1 cellular context compared by ENCODE assay signal in the genomic region with DNA sequence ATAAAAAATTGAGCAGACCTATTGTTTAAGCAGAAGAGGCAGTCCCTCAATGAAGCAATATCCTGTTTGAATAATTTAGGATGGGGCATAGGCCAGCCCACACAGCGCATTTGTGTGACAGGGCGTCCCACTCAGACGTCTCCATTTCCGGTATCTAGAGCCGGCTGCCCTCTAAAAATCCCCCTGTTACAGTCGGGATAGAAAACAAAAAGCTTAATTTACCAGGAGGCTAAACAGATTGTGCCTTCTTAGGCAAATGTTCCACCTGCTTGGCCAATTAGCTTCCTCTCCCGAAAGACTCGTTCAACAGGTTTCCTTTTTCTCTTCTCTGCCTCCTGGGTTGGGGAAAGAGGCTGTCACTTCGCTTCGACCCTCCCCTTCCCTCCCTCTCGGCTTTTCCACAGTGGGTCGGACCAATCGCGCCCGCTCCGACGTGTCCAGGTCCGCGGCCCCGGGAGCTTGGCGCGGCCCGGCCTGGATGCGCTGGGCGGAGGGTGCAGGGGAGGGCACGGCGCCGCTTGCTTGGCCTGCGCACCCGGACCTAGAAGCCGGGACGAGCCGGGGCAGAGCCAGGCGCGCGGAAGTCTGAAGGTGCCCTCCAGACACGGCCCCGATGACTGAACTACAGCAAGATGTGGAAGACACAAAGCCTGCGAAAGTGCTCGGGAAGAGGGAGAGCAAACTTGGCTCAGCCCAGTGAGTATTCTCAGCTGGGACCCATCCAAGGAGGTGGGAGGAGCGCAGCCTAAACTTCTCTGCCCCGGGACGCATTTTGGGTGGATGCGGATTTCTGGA.
TF ChIP-seq lines count a peak whose summit lies in the region.

A gene with protein sequence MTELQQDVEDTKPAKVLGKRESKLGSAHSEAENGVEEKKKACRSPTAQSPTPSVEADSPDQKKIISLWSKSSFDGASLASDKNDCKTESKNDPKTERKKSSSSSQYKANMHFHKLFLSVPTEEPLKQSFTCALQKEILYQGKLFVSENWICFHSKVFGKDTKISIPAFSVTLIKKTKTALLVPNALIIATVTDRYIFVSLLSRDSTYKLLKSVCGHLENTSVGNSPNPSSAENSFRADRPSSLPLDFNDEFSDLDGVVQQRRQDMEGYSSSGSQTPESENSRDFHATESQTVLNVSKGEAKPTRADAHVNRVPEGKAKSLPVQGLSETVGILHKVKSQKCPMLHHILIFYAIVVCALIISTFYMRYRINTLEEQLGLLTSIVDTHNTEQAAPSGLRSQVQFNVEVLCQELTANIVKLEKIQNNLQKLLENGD (plus strand): TSS at position 416 of the 795 bp plus-strand sequence. CDS start 198 bp downstream, at position 614.

TF ChIP-seq in K562, 482 proteins besides CTCF, POLR2A, EP300 and RAD21 (continued from another document):
- TF ChIP-seq, protein P1, sequence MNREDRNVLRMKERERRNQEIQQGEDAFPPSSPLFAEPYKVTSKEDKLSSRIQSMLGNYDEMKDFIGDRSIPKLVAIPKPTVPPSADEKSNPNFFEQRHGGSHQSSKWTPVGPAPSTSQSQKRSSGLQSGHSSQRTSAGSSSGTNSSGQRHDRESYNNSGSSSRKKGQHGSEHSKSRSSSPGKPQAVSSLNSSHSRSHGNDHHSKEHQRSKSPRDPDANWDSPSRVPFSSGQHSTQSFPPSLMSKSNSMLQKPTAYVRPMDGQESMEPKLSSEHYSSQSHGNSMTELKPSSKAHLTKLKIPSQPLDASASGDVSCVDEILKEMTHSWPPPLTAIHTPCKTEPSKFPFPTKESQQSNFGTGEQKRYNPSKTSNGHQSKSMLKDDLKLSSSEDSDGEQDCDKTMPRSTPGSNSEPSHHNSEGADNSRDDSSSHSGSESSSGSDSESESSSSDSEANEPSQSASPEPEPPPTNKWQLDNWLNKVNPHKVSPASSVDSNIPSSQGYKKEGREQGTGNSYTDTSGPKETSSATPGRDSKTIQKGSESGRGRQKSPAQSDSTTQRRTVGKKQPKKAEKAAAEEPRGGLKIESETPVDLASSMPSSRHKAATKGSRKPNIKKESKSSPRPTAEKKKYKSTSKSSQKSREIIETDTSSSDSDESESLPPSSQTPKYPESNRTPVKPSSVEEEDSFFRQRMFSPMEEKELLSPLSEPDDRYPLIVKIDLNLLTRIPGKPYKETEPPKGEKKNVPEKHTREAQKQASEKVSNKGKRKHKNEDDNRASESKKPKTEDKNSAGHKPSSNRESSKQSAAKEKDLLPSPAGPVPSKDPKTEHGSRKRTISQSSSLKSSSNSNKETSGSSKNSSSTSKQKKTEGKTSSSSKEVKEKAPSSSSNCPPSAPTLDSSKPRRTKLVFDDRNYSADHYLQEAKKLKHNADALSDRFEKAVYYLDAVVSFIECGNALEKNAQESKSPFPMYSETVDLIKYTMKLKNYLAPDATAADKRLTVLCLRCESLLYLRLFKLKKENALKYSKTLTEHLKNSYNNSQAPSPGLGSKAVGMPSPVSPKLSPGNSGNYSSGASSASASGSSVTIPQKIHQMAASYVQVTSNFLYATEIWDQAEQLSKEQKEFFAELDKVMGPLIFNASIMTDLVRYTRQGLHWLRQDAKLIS (CRISPR knock-in tag; IDR thresholded peaks at IDR 0.05) = no peak
- TF ChIP-seq SRSF3 (IDR thresholded peaks at IDR 0.05; ENCODE audit: insufficient read depth, low read length) (no peak), ZNF311 (CRISPR knock-in tag; IDR thresholded peaks at IDR 0.05) (no peak), ZC3H8 (IDR thresholded peaks at IDR 0.05) (no peak), SMAD4 (CRISPR knock-in tag; conservative IDR thresholded peaks at IDR 0.05) (no peak), PTBP1 (IDR thresholded peaks at IDR 0.05; ENCODE audit: low read depth, low read length) (no peak), MCM3 (IDR thresholded peaks at IDR 0.05) (no peak), ZNF175 (CRISPR knock-in tag; IDR thresholded peaks at IDR 0.05; ENCODE audit: low read depth) (no peak), CBFA2T2 (conservative IDR thresholded peaks at IDR 0.05) (no peak), ELF4 (CRISPR knock-in tag; IDR thresholded peaks at IDR 0.05) (no peak), ELF2 (CRISPR knock-in tag; IDR thresholded peaks at IDR 0.05) (no peak), ZNF561 (CRISPR knock-in tag; conservative IDR thresholded peaks at IDR 0.05) (no peak), CEBPB (tag; IDR thresholded peaks at IDR 0.05) (0 out of 2 replicates have a peak, but pooled peaks have one; percentile 18), PHTF2 (CRISPR knock-in tag; IDR thresholded peaks at IDR 0.05) (no peak), U2AF1 (optimal IDR thresholded peaks at IDR 0.05; ENCODE audit: low read depth, low read length) (no peak), RBFOX2 (IDR thresholded peaks at IDR 0.05; ENCODE audit: low read depth, low read length) (peak; percentile 71), SIN3A (IDR thresholded peaks at IDR 0.05; ENCODE audit: borderline replicate concordance in 2 of 2, control insufficient read depth in 1 of 2, low read depth in 2 of 2, low read length in 2 of 2) (0 out of 4 replicates have a peak, but pooled peaks of 1 of the 2 experiments have one; percentile 21), ADNP (tag; IDR thresholded peaks at IDR 0.05) (no peak), ZBTB17 (CRISPR knock-in tag; IDR thresholded peaks at IDR 0.05) (no peak)
- TF ChIP-seq, protein P2, sequence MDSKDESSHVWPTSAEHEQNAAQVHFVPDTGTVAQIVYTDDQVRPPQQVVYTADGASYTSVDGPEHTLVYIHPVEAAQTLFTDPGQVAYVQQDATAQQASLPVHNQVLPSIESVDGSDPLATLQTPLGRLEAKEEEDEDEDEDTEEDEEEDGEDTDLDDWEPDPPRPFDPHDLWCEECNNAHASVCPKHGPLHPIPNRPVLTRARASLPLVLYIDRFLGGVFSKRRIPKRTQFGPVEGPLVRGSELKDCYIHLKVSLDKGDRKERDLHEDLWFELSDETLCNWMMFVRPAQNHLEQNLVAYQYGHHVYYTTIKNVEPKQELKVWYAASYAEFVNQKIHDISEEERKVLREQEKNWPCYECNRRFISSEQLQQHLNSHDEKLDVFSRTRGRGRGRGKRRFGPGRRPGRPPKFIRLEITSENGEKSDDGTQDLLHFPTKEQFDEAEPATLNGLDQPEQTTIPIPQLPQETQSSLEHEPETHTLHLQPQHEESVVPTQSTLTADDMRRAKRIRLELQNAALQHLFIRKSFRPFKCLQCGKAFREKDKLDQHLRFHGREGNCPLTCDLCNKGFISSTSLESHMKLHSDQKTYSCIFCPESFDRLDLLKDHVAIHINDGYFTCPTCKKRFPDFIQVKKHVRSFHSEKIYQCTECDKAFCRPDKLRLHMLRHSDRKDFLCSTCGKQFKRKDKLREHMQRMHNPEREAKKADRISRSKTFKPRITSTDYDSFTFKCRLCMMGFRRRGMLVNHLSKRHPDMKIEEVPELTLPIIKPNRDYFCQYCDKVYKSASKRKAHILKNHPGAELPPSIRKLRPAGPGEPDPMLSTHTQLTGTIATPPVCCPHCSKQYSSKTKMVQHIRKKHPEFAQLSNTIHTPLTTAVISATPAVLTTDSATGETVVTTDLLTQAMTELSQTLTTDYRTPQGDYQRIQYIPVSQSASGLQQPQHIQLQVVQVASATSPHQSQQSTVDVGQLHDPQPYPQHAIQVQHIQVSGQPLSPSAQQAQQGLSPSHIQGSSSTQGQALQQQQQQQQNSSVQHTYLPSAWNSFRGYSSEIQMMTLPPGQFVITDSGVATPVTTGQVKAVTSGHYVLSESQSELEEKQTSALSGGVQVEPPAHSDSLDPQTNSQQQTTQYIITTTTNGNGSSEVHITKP (IDR thresholded peaks at IDR 0.05; ENCODE audit: partially characterized antibody) = peak; percentile 36
- TF ChIP-seq, protein P3, sequence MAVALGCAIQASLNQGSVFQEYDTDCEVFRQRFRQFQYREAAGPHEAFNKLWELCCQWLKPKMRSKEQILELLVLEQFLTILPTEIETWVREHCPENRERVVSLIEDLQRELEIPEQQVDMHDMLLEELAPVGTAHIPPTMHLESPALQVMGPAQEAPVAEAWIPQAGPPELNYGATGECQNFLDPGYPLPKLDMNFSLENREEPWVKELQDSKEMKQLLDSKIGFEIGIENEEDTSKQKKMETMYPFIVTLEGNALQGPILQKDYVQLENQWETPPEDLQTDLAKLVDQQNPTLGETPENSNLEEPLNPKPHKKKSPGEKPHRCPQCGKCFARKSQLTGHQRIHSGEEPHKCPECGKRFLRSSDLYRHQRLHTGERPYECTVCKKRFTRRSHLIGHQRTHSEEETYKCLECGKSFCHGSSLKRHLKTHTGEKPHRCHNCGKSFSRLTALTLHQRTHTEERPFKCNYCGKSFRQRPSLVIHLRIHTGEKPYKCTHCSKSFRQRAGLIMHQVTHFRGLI (CRISPR knock-in tag; IDR thresholded peaks at IDR 0.05) = no peak
- TF ChIP-seq, protein P4, sequence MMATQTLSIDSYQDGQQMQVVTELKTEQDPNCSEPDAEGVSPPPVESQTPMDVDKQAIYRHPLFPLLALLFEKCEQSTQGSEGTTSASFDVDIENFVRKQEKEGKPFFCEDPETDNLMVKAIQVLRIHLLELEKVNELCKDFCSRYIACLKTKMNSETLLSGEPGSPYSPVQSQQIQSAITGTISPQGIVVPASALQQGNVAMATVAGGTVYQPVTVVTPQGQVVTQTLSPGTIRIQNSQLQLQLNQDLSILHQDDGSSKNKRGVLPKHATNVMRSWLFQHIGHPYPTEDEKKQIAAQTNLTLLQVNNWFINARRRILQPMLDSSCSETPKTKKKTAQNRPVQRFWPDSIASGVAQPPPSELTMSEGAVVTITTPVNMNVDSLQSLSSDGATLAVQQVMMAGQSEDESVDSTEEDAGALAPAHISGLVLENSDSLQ (IDR thresholded peaks at IDR 0.05) = peak; percentile 86
- TF ChIP-seq, protein P5, sequence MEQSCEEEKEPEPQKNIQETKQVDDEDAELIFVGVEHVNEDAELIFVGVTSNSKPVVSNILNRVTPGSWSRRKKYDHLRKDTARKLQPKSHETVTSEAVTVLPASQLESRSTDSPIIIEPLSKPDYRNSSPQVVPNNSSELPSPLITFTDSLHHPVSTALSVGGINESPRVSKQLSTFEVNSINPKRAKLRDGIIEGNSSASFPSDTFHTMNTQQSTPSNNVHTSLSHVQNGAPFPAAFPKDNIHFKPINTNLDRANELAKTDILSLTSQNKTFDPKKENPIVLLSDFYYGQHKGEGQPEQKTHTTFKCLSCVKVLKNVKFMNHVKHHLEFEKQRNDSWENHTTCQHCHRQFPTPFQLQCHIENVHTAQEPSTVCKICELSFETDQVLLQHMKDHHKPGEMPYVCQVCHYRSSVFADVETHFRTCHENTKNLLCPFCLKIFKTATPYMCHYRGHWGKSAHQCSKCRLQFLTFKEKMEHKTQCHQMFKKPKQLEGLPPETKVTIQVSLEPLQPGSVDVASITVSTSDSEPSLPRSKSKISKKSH (CRISPR knock-in tag; IDR thresholded peaks at IDR 0.05) = no peak
- TF ChIP-seq, protein P6, sequence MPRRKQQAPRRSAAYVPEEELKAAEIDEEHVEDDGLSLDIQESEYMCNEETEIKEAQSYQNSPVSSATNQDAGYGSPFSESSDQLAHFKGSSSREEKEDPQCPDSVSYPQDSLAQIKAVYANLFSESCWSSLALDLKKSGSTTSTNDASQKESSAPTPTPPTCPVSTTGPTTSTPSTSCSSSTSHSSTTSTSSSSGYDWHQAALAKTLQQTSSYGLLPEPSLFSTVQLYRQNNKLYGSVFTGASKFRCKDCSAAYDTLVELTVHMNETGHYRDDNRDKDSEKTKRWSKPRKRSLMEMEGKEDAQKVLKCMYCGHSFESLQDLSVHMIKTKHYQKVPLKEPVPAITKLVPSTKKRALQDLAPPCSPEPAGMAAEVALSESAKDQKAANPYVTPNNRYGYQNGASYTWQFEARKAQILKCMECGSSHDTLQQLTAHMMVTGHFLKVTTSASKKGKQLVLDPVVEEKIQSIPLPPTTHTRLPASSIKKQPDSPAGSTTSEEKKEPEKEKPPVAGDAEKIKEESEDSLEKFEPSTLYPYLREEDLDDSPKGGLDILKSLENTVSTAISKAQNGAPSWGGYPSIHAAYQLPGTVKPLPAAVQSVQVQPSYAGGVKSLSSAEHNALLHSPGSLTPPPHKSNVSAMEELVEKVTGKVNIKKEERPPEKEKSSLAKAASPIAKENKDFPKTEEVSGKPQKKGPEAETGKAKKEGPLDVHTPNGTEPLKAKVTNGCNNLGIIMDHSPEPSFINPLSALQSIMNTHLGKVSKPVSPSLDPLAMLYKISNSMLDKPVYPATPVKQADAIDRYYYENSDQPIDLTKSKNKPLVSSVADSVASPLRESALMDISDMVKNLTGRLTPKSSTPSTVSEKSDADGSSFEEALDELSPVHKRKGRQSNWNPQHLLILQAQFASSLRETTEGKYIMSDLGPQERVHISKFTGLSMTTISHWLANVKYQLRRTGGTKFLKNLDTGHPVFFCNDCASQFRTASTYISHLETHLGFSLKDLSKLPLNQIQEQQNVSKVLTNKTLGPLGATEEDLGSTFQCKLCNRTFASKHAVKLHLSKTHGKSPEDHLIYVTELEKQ (CRISPR knock-in tag; IDR thresholded peaks at IDR 0.05) = no peak
